9 cellular contexts compared by ENCODE assay signal in genomic region chr13:28138756-28139470, GRCh38. TPM values are rescaled to one million over a fixed set of nuclear protein-coding genes. Genes with fewer than 3 reads are reported as not detected.
A peak's percentile ranks its signal among the peaks of the same experiment; 100 is the strongest.
DNase-seq lines count a peak whose midpoint lies in the region; ATAC-seq and TF ChIP-seq lines count a peak whose summit lies in the region.
"Had no signal": no experiment of that assay in that cellular context is flagged by ENCODE, and none has a peak within 500 bp of the region (broad histone marks: within the 10 kb centered on the region; RNA-seq: fewer than 3 reads in every experiment).

No MANE protein-coding gene starts in this region.

- peaks cover 51% of the 10 kb centered on the region for H3K4me1 Mint-ChIP-seq in activated T-cell treated with anti-CD3 and anti-CD28 coated beads, Interleukin-2, amount 50 U/mL, for 4 hours (ENCODE audit: low read depth)

- no peaks in the 10 kb centered on the region for H3K9me3 Mint-ChIP-seq in activated T-cell treated with anti-CD3 and anti-CD28 coated beads, Interleukin-2, amount 50 U/mL, for 4 hours

- peaks cover 0 to 5% of the 10 kb centered on the region in 2 donors for H3K36me3 ChIP-seq in muscle layer of duodenum (ENCODE audit: control insufficient read depth in 1 of 2, insufficient read depth in 2 of 2, low read length in 2 of 2)

- no peaks in the 10 kb centered on the region for H3K27me3 Mint-ChIP-seq in activated T-cell treated with anti-CD3 and anti-CD28 coated beads, Interleukin-2, amount 50 U/mL, for 4 hours (ENCODE audit: low read depth)

- H3K4me3 ChIP-seq in muscle layer of duodenum (ENCODE audit: low read depth in 1 of 2, low read length in 2 of 2) = peak overlapping the region; percentile 97 to 99

- no peak for TF ChIP-seq CTCF in C4-2B (conservative IDR thresholded peaks at IDR 0.05)

- peak overlapping the region; percentile 86 for H3K4me3 Mint-ChIP-seq in activated T-cell treated with anti-CD3 and anti-CD28 coated beads, Interleukin-2, amount 50 U/mL, for 4 hours

- ATAC-seq in GM19324 (IDR thresholded peaks at IDR 0.05; ENCODE audit: low FRiP score, unreplicated experiment) (peak; percentile 49), HG03469 (IDR thresholded peaks at IDR 0.05; ENCODE audit: unreplicated experiment) (peak; percentile 24), esophagus mucosa (peak; percentile 87)
- ATAC-seq in activated T-cell treated with anti-CD3 and anti-CD28 coated beads, Interleukin-2, amount 50 U/mL, for 4 hours = peak; percentile 68 to 72

- H3K27ac ChIP-seq in C4-2B = peak overlapping the region; percentile 91
- peak overlapping the region; percentile 91 for H3K27ac ChIP-seq in muscle layer of duodenum (ENCODE audit: low read length)

- H3K36me3 Mint-ChIP-seq in activated T-cell treated with anti-CD3 and anti-CD28 coated beads, Interleukin-2, amount 50 U/mL, for 4 hours (ENCODE audit: insufficient read depth) = peaks cover 2% of the 10 kb centered on the region

- peaks cover 5 to 28% of the 10 kb centered on the region in 2 donors for H3K4me1 ChIP-seq in muscle layer of duodenum (ENCODE audit: control insufficient read depth in 1 of 2, insufficient read depth in 2 of 2, low read length in 2 of 2)

- H3K27me3 ChIP-seq in muscle layer of duodenum (ENCODE audit: low read depth, low read length) = no peaks in the 10 kb centered on the region

- peak; percentile 78 for DNase-seq in OCI-M1 (lab: John Stamatoyannopoulos, UW)
- peak; percentile 88 for DNase-seq in activated T-cell treated with anti-CD3 and anti-CD28 coated beads, Interleukin-2, amount 50 U/mL, for 4 hours
- DNase-seq in stimulated activated CD8-positive, alpha-beta memory T cell treated with anti-CD3 and anti-CD28 coated beads, Interleukin-4, amount 100 ng/mL, for 48 hours = peak; percentile 92

- H3K9me3 ChIP-seq in muscle layer of duodenum (ENCODE audit: control insufficient read depth in 1 of 2, low read length in 2 of 2) = no peaks in the 10 kb centered on the region

RNA-seq across cellular contexts. Expression of gene PAN3, which starts 0.6 kb away (rescaled TPM):
- total RNA-seq in activated T-cell treated with anti-CD3 and anti-CD28 coated beads, Interleukin-2, amount 50 U/mL, for 4 hours = 10 to 100 TPM; 23.0 to 26.2 (median 26.1) TPM
- total RNA-seq in esophagus mucosa = 18.5 TPM

RNA-seq across cellular contexts. Expression of gene FLT3, which starts 38.5 kb away (rescaled TPM):
- total RNA-seq in activated T-cell treated with anti-CD3 and anti-CD28 coated beads, Interleukin-2, amount 50 U/mL, for 4 hours = under 1 TPM in 2 of 3 donors, not detected in 1; 0.08 to 0.11 TPM
- 0.12 TPM for total RNA-seq in esophagus mucosa
- total RNA-seq: glomerular endothelial cell had no signal

Comparison
In these comparisons a context has a peak if more than half of its experiments do, and no peak if none do; other contexts are left out.
1. Peak in every context shown above with its lines: DNase-seq, ATAC-seq, H3K4me3 ChIP-seq and H3K27ac ChIP-seq.
2. ATAC-seq: peak in every context shown above with its lines; median percentile 87 in esophagus mucosa; 70 in activated T-cell treated with anti-CD3 and anti-CD28 coated beads, Interleukin-2, amount 50 U/mL, for 4 hours; 49 in GM19324; 24 in HG03469.